ENCODE assay signal across 7 cellular contexts in genomic region chr3:72266921-72267524, GRCh38.
DNase-seq lines count a peak whose midpoint lies in the region; ATAC-seq, FAIRE-seq and TF ChIP-seq lines count a peak whose summit lies in the region.
"Not testable (repeated sequence)": the region's sequence is repeated elsewhere in the genome, so short reads cannot be mapped to it uniquely, and the experiment has no call there.

No MANE protein-coding gene starts in this region.

- H3K36me3 ChIP-seq in BLaER1 treated with 17β-estradiol and CSF1 and Interleukin-3, amounts not matched to agents 10 nM and 100 nM; GM12878 (ENCODE audit: control insufficient read depth in 2 of 2, insufficient read depth in 2 of 2, low read length in 1 of 2); testis (ENCODE audit: low read depth, missing control alignments): not testable (repeated sequence)

- not testable (repeated sequence) for H3K79me2 ChIP-seq in GM12878 (ENCODE audit: control insufficient read depth, insufficient read depth, low read length)

- not testable (repeated sequence) for BruUV-seq in GM12878 (replicated peaks; lab: Mats Ljungman, UMichigan)

- CTCF ChIA-PET in activated CD8-positive, alpha-beta T cell treated with anti-CD3 and anti-CD28 coated beads for 36 hours (lab: Charles Lee), result not testable (repeated sequence)
- CTCF ChIA-PET in GM12878 (lab: Yijun Ruan, JAX), result interaction anchor here (1.3 to 2.9 kb wide), 6 partner anchors 10 to 392 kb away, joined by 3 to 18 read pairs (median 6); no protein-coding TSS in a partner anchor

- H3K27me3 Mint-ChIP-seq in activated CD8-positive, alpha-beta T cell treated with anti-CD3 and anti-CD28 coated beads for 36 hours; activated naive CD4-positive, alpha-beta T cell treated with anti-CD3 and anti-CD28 coated beads, Interleukin-2, amount 50 U/mL, for 24 hours: not testable (repeated sequence)
- peaks cover 12% of the 10 kb centered on the region for H3K27me3 Mint-ChIP-seq in stimulated activated memory B cell treated with anti-CD40 and anti-IgM and Interleukin-4, amounts not matched to agents 10 μg/mL and 1 μg/mL and 100 μg/mL, for 72 hours

- TF ChIP-seq POLR2A in GM12878 (IDR thresholded peaks at IDR 0.05; ENCODE audit: low read depth, low read length); testis (IDR thresholded peaks at IDR 0.05): not testable (repeated sequence)

- TF ChIP-seq RAD21 in GM12878 (IDR thresholded peaks at IDR 0.05; ENCODE audit: insufficient read depth, low read depth, low read length), result not testable (repeated sequence)

- not testable (repeated sequence) for H3K9ac ChIP-seq in BLaER1 treated with 17β-estradiol and CSF1 and Interleukin-3, amounts not matched to agents 10 nM and 100 nM; GM12878 (ENCODE audit: control insufficient read depth, insufficient read depth, low read length)

- H3K4me2 ChIP-seq in BLaER1 treated with 17β-estradiol and CSF1 and Interleukin-3, amounts not matched to agents 10 nM and 100 nM, result peak overlapping the region; percentile 30 to 63 (median 57); a peak in 21 of 22 replicates
- not testable (repeated sequence) for H3K4me2 ChIP-seq in GM12878 (ENCODE audit: control insufficient read depth, insufficient read depth)

- H3K4me1 ChIP-seq in BLaER1 treated with 17β-estradiol and CSF1 and Interleukin-3, amounts not matched to agents 10 nM and 100 nM, result peaks cover 47 to 65% (median 54%) of the 10 kb centered on the region in 10 experiments
- H3K4me1 ChIP-seq in GM12878 (ENCODE audit: control insufficient read depth, insufficient read depth, low read length) (peaks cover 47% of the 10 kb centered on the region), testis (peaks cover 49% of the 10 kb centered on the region)

- WGBS in GM12878 (ENCODE audit: insufficient coverage, insufficient replicate concordance, low lambda C conversion rate, missing lambda C conversion rate), result 30% methylated on average over 7 of the region's 7 CpGs
- 88 to 90% methylated on average over 7 of the region's 7 CpGs for WGBS in testis, 2 donors

- ATAC-seq in HG02610 (IDR thresholded peaks at IDR 0.05; ENCODE audit: unreplicated experiment) (peak; percentile 29), GM12878 (peak; percentile 20; the same call in 1 of the 3 replicates)
- ATAC-seq in activated CD8-positive, alpha-beta T cell treated with anti-CD3 and anti-CD28 coated beads for 36 hours, result peak; percentile 26
- peak; percentile 56 for ATAC-seq in stimulated activated memory B cell treated with anti-CD40 and anti-IgM and Interleukin-4, amounts not matched to agents 10 μg/mL and 1 μg/mL and 100 μg/mL, for 72 hours

- FAIRE-seq in GM12878 (lab: Jason Lieb, UNC), result not testable (repeated sequence)

- not testable (repeated sequence) for H3K9me3 ChIP-seq in BLaER1 treated with 17β-estradiol and CSF1 and Interleukin-3, amounts not matched to agents 10 nM and 100 nM (replicated peaks in 1 of 11); GM12878 (replicated peaks; ENCODE audit: control insufficient read depth, insufficient read depth, low read length); testis

- not testable (repeated sequence) for TF ChIP-seq CTCF in activated CD8-positive, alpha-beta T cell treated with anti-CD3 and anti-CD28 coated beads for 36 hours (IDR thresholded peaks at IDR 0.05); GM12878 (IDR thresholded peaks at IDR 0.05 in 2 of 3, conservative IDR thresholded peaks at IDR 0.05 in 1 of 3; ENCODE audit: control insufficient read depth in 2 of 3, extremely low read depth in 1 of 3, insufficient read depth in 1 of 3, low read depth in 3 of 3, low read length in 3 of 3); testis (IDR thresholded peaks at IDR 0.05)

- in situ Hi-C loops in GM12878 (cut with MboI), result not testable (repeated sequence)

- H3K4me1 Mint-ChIP-seq in activated CD8-positive, alpha-beta T cell treated with anti-CD3 and anti-CD28 coated beads for 36 hours (ENCODE audit: low read depth), result peaks cover 40% of the 10 kb centered on the region
- peaks cover 51% of the 10 kb centered on the region for H3K4me1 Mint-ChIP-seq in activated naive CD4-positive, alpha-beta T cell treated with anti-CD3 and anti-CD28 coated beads, Interleukin-2, amount 50 U/mL, for 24 hours
- peaks cover 48% of the 10 kb centered on the region for H3K4me1 Mint-ChIP-seq in stimulated activated memory B cell treated with anti-CD40 and anti-IgM and Interleukin-4, amounts not matched to agents 10 μg/mL and 1 μg/mL and 100 μg/mL, for 72 hours

- H2AFZ ChIP-seq in GM12878 (ENCODE audit: control insufficient read depth, low read depth, low read length), result not testable (repeated sequence)

- H4K20me1 ChIP-seq in BLaER1 treated with 17β-estradiol and CSF1 and Interleukin-3, amounts not matched to agents 10 nM and 100 nM; GM12878 (ENCODE audit: control insufficient read depth, insufficient read depth): not testable (repeated sequence)

- not testable (repeated sequence) for H3K36me3 Mint-ChIP-seq in activated CD8-positive, alpha-beta T cell treated with anti-CD3 and anti-CD28 coated beads for 36 hours (ENCODE audit: low read depth); activated naive CD4-positive, alpha-beta T cell treated with anti-CD3 and anti-CD28 coated beads, Interleukin-2, amount 50 U/mL, for 24 hours; stimulated activated memory B cell treated with anti-CD40 and anti-IgM and Interleukin-4, amounts not matched to agents 10 μg/mL and 1 μg/mL and 100 μg/mL, for 72 hours

- RAD21 ChIA-PET in GM12878 (lab: Charles Lee; ENCODE audit: unreplicated experiment), result interaction anchor here (1.2 to 2.9 kb wide), 3 partner anchors 312 to 391 kb away, joined by 4 to 14 read pairs (median 4); no protein-coding TSS in a partner anchor

- not testable (repeated sequence) for H3K27ac ChIP-seq in BLaER1 treated with 17β-estradiol and CSF1 and Interleukin-3, amounts not matched to agents 10 nM and 100 nM; GM12878 (ENCODE audit: control insufficient read depth, insufficient read depth)
- peak overlapping the region; percentile 46 to 52 for H3K27ac ChIP-seq in testis

- not testable (repeated sequence) for H3K4me3 Mint-ChIP-seq in activated CD8-positive, alpha-beta T cell treated with anti-CD3 and anti-CD28 coated beads for 36 hours; stimulated activated memory B cell treated with anti-CD40 and anti-IgM and Interleukin-4, amounts not matched to agents 10 μg/mL and 1 μg/mL and 100 μg/mL, for 72 hours
- H3K4me3 Mint-ChIP-seq in activated naive CD4-positive, alpha-beta T cell treated with anti-CD3 and anti-CD28 coated beads, Interleukin-2, amount 50 U/mL, for 24 hours, result peak overlapping the region; percentile 24

- H3K27me3 ChIP-seq in BLaER1 treated with 17β-estradiol and CSF1 and Interleukin-3, amounts not matched to agents 10 nM and 100 nM, result peaks cover 0 to 30% (median 4%) of the 10 kb centered on the region in 11 experiments; a peak in 8 of 22 replicates
- H3K27me3 ChIP-seq in GM12878 (replicated peaks in 1 of 2; ENCODE audit: control insufficient read depth in 2 of 2, insufficient read depth in 2 of 2, low read length in 1 of 2); testis: not testable (repeated sequence)

- H3K27ac Mint-ChIP-seq in activated CD8-positive, alpha-beta T cell treated with anti-CD3 and anti-CD28 coated beads for 36 hours, result peak overlapping the region; percentile 64
- peak overlapping the region; percentile 43 for H3K27ac Mint-ChIP-seq in activated naive CD4-positive, alpha-beta T cell treated with anti-CD3 and anti-CD28 coated beads, Interleukin-2, amount 50 U/mL, for 24 hours
- peak overlapping the region; percentile 69 for H3K27ac Mint-ChIP-seq in stimulated activated memory B cell treated with anti-CD40 and anti-IgM and Interleukin-4, amounts not matched to agents 10 μg/mL and 1 μg/mL and 100 μg/mL, for 72 hours

- not testable (repeated sequence) for H3K9me3 Mint-ChIP-seq in activated CD8-positive, alpha-beta T cell treated with anti-CD3 and anti-CD28 coated beads for 36 hours; activated naive CD4-positive, alpha-beta T cell treated with anti-CD3 and anti-CD28 coated beads, Interleukin-2, amount 50 U/mL, for 24 hours; stimulated activated memory B cell treated with anti-CD40 and anti-IgM and Interleukin-4, amounts not matched to agents 10 μg/mL and 1 μg/mL and 100 μg/mL, for 72 hours

- SMC1A ChIA-PET in GM12878 (lab: Charles Lee; ENCODE audit: uncharacterized antibody, unreplicated experiment), result interaction anchor here (0.9 to 2.6 kb wide), 5 partner anchors 12 to 548 kb away, joined by 3 to 13 read pairs (median 3); no protein-coding TSS in a partner anchor

- not testable (repeated sequence) for H3K4me3 ChIP-seq in BLaER1 treated with 17β-estradiol and CSF1 and Interleukin-3, amounts not matched to agents 10 nM and 100 nM; GM12878; testis

- intact Hi-C loops in activated CD8-positive, alpha-beta T cell treated with anti-CD3 and anti-CD28 coated beads for 36 hours (cut with micrococcal nuclease), result loop anchor here (10.0 kb wide), 1 partner anchor 558 kb away; no protein-coding TSS in a partner anchor
- intact Hi-C loops in GM12878 (cut with micrococcal nuclease; ENCODE audit: unreplicated experiment), result loop anchor here (5.0 to 10.0 kb wide), 4 partner anchors 105 to 552 kb away; no protein-coding TSS in a partner anchor
- intact Hi-C loops in testis (cut with DNase I; ENCODE audit: low total_unique reads), result not testable (repeated sequence)

- peak; percentile 25 for DNase-seq in activated CD8-positive, alpha-beta T cell treated with anti-CD3 and anti-CD28 coated beads for 36 hours
- not testable (repeated sequence) for DNase-seq in GM12878 (ENCODE audit: low read depth, low spot score); testis

- POLR2A ChIA-PET in activated CD8-positive, alpha-beta T cell treated with anti-CD3 and anti-CD28 coated beads for 36 hours (lab: Charles Lee); GM12878 (lab: Charles Lee): not testable (repeated sequence)

- TF ChIP-seq EP300 in GM12878 (IDR thresholded peaks at IDR 0.05; ENCODE audit: borderline replicate concordance in 1 of 2, control insufficient read depth in 1 of 2, low read depth in 2 of 2, low read length in 2 of 2), result not testable (repeated sequence)

TF ChIP-seq in GM12878, 131 proteins besides CTCF, POLR2A, EP300 and RAD21 (continues in another document):
- peak; percentile 27; the same call in 1 of the 2 replicates for TF ChIP-seq CREM (IDR thresholded peaks at IDR 0.05; ENCODE audit: low read depth)
